Comparison of ENCODE assay signal across 29 cellular contexts in genomic region chr6:166712554-166713228, GRCh38.
DNase-seq lines count a peak whose midpoint lies in the region; ATAC-seq and TF ChIP-seq lines count a peak whose summit lies in the region.
"Had no signal": no experiment of that assay in that cellular context is flagged by ENCODE, and none has a peak within 500 bp of the region (broad histone marks: within the 10 kb centered on the region; RNA-seq: fewer than 3 reads in every experiment).

No MANE protein-coding gene starts in this region.

- no peak for TF ChIP-seq POLR2A in heart left ventricle (IDR thresholded peaks at IDR 0.05)

- no peaks in the 10 kb centered on the region for H3K36me3 ChIP-seq in heart left ventricle
- no peaks in the 10 kb centered on the region for H3K36me3 ChIP-seq in WERI-Rb-1
- H3K36me3 ChIP-seq: neutrophil, stomach, thyroid gland, vagina had no signal

- H3K27ac ChIP-seq in heart left ventricle = no peak overlapping the region
- no peak overlapping the region for H3K27ac ChIP-seq in WERI-Rb-1
- H3K27ac ChIP-seq: A549, body of pancreas, GM23248, neutrophil, skin epidermis, thyroid gland, vagina had no signal

- peak; percentile 15 for ATAC-seq in left ventricle myocardium superior
- no peak for ATAC-seq in heart left ventricle
- ATAC-seq in stimulated activated effector memory CD8-positive, alpha-beta T cell treated with anti-CD3 and anti-CD28 coated beads, Interleukin-12 subunit alpha, Interleukin-12 subunit beta, amount 100 ng/mL, for 72 hours = peak; percentile 31
- no peak for ATAC-seq in HG02759 (IDR thresholded peaks at IDR 0.05; ENCODE audit: unreplicated experiment)
- ATAC-seq: A549; activated CD8-positive, alpha-beta memory T cell treated with anti-CD3 and anti-CD28 coated beads, Interleukin-2, amount 10 ng/mL, durations not matched to agents 7 days and 5 days; body of pancreas; SK-N-SH treated with all-trans-retinoic acid at 6 μM for 48 hours had no signal

- intact Hi-C loops in left ventricle myocardium superior (cut with micrococcal nuclease) (no loop called here), heart left ventricle (cut with DNase I) (no loop called here)

- H3K9me3 Mint-ChIP-seq in stimulated activated effector memory CD8-positive, alpha-beta T cell treated with anti-CD3 and anti-CD28 coated beads, Interleukin-12 subunit alpha, Interleukin-12 subunit beta, amount 100 ng/mL, for 72 hours = peaks cover 7% of the 10 kb centered on the region

- 75 to 82% (median 79%) methylated on average over 18 of the region's 18 CpGs for WGBS in heart left ventricle, 4 donors

- H3K27ac Mint-ChIP-seq in stimulated activated effector memory CD8-positive, alpha-beta T cell treated with anti-CD3 and anti-CD28 coated beads, Interleukin-12 subunit alpha, Interleukin-12 subunit beta, amount 100 ng/mL, for 72 hours = no peak overlapping the region
- H3K27ac Mint-ChIP-seq: activated CD8-positive, alpha-beta memory T cell treated with anti-CD3 and anti-CD28 coated beads, Interleukin-2, amount 10 ng/mL, durations not matched to agents 7 days and 5 days; CD4-positive, alpha-beta memory T cell; progenitor cell of endocrine pancreas had no signal

- no peak for DNase-seq in left ventricle myocardium superior
- no peak for DNase-seq in heart left ventricle
- DNase-seq in WERI-Rb-1 = peak; percentile 29
- DNase-seq in iPS-NIHi11 (ENCODE audit: low spot score) = peak; percentile 54
- no peak for DNase-seq in stimulated activated effector memory CD8-positive, alpha-beta T cell treated with anti-CD3 and anti-CD28 coated beads, Interleukin-12 subunit alpha, Interleukin-12 subunit beta, amount 100 ng/mL, for 72 hours (ENCODE audit: low spot score in 2 of 2)
- DNase-seq in NCI-H1417 (lab: John Stamatoyannopoulos, UW) = no peak
- no peak for DNase-seq in DMS79 (lab: John Stamatoyannopoulos, UW)
- DNase-seq: activated CD4-positive, alpha-beta T cell treated with anti-CD3 and anti-CD28 coated beads for 4 hours; activated CD8-positive, alpha-beta memory T cell treated with anti-CD3 and anti-CD28 coated beads, Interleukin-2, amount 10 ng/mL, durations not matched to agents 7 days and 5 days; activated T-cell treated with anti-CD3 and anti-CD28 coated beads, Interleukin-2, amount 50 U/mL, for 48 hours; CD4-positive, alpha-beta memory T cell; cerebellar nuclear complex; GM23248; mammary epithelial cell; MM.1S; NCI-H1436; NCI-H2107; NCI-H446; T-helper 2 cell; thyroid gland had no signal

- no peak overlapping the region for H3K4me3 Mint-ChIP-seq in stimulated activated effector memory CD8-positive, alpha-beta T cell treated with anti-CD3 and anti-CD28 coated beads, Interleukin-12 subunit alpha, Interleukin-12 subunit beta, amount 100 ng/mL, for 72 hours
- H3K4me3 Mint-ChIP-seq: activated CD8-positive, alpha-beta memory T cell treated with anti-CD3 and anti-CD28 coated beads, Interleukin-2, amount 10 ng/mL, durations not matched to agents 7 days and 5 days; CD4-positive, alpha-beta memory T cell had no signal

- H3K4me1 ChIP-seq in heart left ventricle = peaks cover 0 to 6% (median 0%) of the 10 kb centered on the region in 12 donors
- H3K4me1 ChIP-seq: A549, body of pancreas, thyroid gland, vagina had no signal

- no peaks in the 10 kb centered on the region for H3K4me1 Mint-ChIP-seq in stimulated activated effector memory CD8-positive, alpha-beta T cell treated with anti-CD3 and anti-CD28 coated beads, Interleukin-12 subunit alpha, Interleukin-12 subunit beta, amount 100 ng/mL, for 72 hours
- H3K4me1 Mint-ChIP-seq: activated CD8-positive, alpha-beta memory T cell treated with anti-CD3 and anti-CD28 coated beads, Interleukin-2, amount 10 ng/mL, durations not matched to agents 7 days and 5 days; CD4-positive, alpha-beta memory T cell had no signal

- H3K36me3 Mint-ChIP-seq in stimulated activated effector memory CD8-positive, alpha-beta T cell treated with anti-CD3 and anti-CD28 coated beads, Interleukin-12 subunit alpha, Interleukin-12 subunit beta, amount 100 ng/mL, for 72 hours = no peaks in the 10 kb centered on the region
- H3K36me3 Mint-ChIP-seq: activated CD8-positive, alpha-beta memory T cell treated with anti-CD3 and anti-CD28 coated beads, Interleukin-2, amount 10 ng/mL, durations not matched to agents 7 days and 5 days had no signal

- H3K27me3 ChIP-seq in heart left ventricle (no peaks in the 10 kb centered on the region), WERI-Rb-1 (ENCODE audit: insufficient read depth, low read depth, severe bottlenecking) (no peaks in the 10 kb centered on the region)
- H3K27me3 ChIP-seq: body of pancreas, neutrophil, stomach, thyroid gland, vagina had no signal

- no peak for TF ChIP-seq CTCF in heart left ventricle (IDR thresholded peaks at IDR 0.05)
- TF ChIP-seq CTCF in WERI-Rb-1 (IDR thresholded peaks at IDR 0.05; ENCODE audit: low read depth, low read length) = peak; percentile 62

- H3K9me3 ChIP-seq in heart left ventricle (peaks cover 0 to 14% (median 0%) of the 10 kb centered on the region in 12 donors), WERI-Rb-1 (ENCODE audit: severe bottlenecking) (no peaks in the 10 kb centered on the region)
- H3K9me3 ChIP-seq: A549, body of pancreas, neutrophil, thyroid gland, vagina had no signal

- peak overlapping the region in 1 of 12 donors; percentile 5 for H3K4me3 ChIP-seq in heart left ventricle
- no peak overlapping the region for H3K4me3 ChIP-seq in WERI-Rb-1 (ENCODE audit: low read depth, low read length)
- H3K4me3 ChIP-seq: A549, body of pancreas, GM23248, skin epidermis, stomach, thyroid gland, vagina had no signal

Comparison
In these comparisons a context has a peak if more than half of its experiments do, and no peak if none do; other contexts are left out.
1. ATAC-seq: peak in left ventricle myocardium superior (single experiment) and stimulated activated effector memory CD8-positive, alpha-beta T cell treated with anti-CD3 and anti-CD28 coated beads, Interleukin-12 subunit alpha, Interleukin-12 subunit beta, amount 100 ng/mL, for 72 hours (single experiment); none in heart left ventricle (0 of 4) and HG02759 (single experiment).
2. DNase-seq: peak in WERI-Rb-1 (single experiment) and iPS-NIHi11 (single experiment); none in left ventricle myocardium superior (single experiment), heart left ventricle (0 of 5), stimulated activated effector memory CD8-positive, alpha-beta T cell treated with anti-CD3 and anti-CD28 coated beads, Interleukin-12 subunit alpha, Interleukin-12 subunit beta, amount 100 ng/mL, for 72 hours (0 of 2), NCI-H1417 (0 of 3) and DMS79 (single experiment).